Comparison of ENCODE assay signal across 11 cellular contexts in the genomic region with DNA sequence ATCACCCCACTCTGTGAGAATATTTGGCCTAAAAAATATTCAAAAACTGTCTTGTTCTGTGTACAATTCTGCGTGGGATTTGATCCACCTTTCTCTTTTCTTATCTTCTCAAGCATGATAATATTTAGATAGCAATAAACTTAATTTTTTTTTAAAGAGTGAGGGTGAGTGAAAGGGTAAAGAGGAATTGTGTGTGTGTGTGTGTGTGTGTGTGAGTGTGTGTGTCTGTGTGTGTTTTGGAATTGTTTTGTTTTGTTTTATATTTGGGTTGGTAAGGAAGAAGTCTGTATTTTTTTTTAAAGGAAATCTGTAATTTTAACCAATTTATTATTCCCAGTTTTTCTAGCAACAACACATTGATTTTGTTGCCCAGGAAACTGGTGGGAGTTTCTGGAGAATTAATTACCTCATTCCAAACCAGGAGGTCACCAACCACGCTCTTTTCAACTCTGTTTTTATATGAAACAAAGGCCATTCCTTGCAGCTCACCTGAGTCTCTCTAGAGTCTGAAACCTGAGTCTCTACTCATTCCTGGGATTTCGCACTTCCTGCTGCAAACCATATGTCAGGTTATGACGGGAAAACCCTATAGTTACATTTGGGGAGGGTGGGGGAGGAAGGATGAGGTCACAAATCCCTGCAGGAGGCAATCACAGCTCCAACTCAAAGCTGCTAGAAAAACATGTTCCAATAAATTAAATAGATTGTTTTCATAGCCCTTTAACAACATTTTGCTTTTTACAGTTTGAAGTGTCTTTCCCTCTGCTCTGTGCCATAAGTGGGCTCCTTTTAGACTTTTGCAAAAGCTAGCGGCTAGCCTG. TPM values are rescaled to one million over a fixed set of nuclear protein-coding genes. Genes with fewer than 3 reads are reported as not detected.
DNase-seq lines count a peak whose midpoint lies in the region; TF ChIP-seq lines count a peak whose summit lies in the region.
"Had no signal": no experiment of that assay in that cellular context is flagged by ENCODE, and none has a peak within 500 bp of the region (broad histone marks: within the 10 kb centered on the region; RNA-seq: fewer than 3 reads in every experiment).

No MANE protein-coding gene starts in this region.

- H3K4me3 ChIP-seq in WERI-Rb-1 (ENCODE audit: low read depth, low read length): no peak overlapping the region
- H3K4me3 ChIP-seq in fibroblast of pulmonary artery (replicated peaks; ENCODE audit: low read depth, low read length): no peak overlapping the region
- no peak overlapping the region for H3K4me3 ChIP-seq in suprapubic skin
- H3K4me3 ChIP-seq: MG63 had no signal

- H3K9me3 ChIP-seq in WERI-Rb-1 (ENCODE audit: severe bottlenecking) (no peaks in the 10 kb centered on the region), suprapubic skin (no peaks in the 10 kb centered on the region)
- H3K9me3 ChIP-seq: MG63 had no signal

- no peaks in the 10 kb centered on the region for H3K36me3 ChIP-seq in WERI-Rb-1
- H3K36me3 ChIP-seq in suprapubic skin: no peaks in the 10 kb centered on the region
- H3K36me3 ChIP-seq: MG63 had no signal

- TF ChIP-seq EP300 in suprapubic skin (IDR thresholded peaks at IDR 0.05): no peak

- H3K27ac ChIP-seq in WERI-Rb-1 (peak overlapping the region; percentile 66), suprapubic skin (peak overlapping the region; percentile 10)

- TF ChIP-seq CTCF in WERI-Rb-1 (IDR thresholded peaks at IDR 0.05; ENCODE audit: low read depth, low read length) (no peak), fibroblast of pulmonary artery (IDR thresholded peaks at IDR 0.05; ENCODE audit: low read length, missing control alignments) (no peak), suprapubic skin (IDR thresholded peaks at IDR 0.05) (no peak)

- DNase-seq in HT1080 (ENCODE audit: low read depth) (peak; percentile 34), WERI-Rb-1 (peak; percentile 40), fibroblast of pulmonary artery (ENCODE audit: low read depth) (peak; percentile 63), suprapubic skin (ENCODE audit: low spot score in 2 of 2) (no peak), putamen (ENCODE audit: low spot score) (no peak), hepatic stellate cell (ENCODE audit: low spot score) (no peak), globus pallidus (ENCODE audit: low spot score) (no peak)
- DNase-seq: activated CD4-positive, alpha-beta T cell treated with anti-CD3 and anti-CD28 coated beads for 4 hours; activated naive CD8-positive, alpha-beta T cell treated with anti-CD3 and anti-CD28 coated beads, Interleukin-2, amount 50 U/mL, for 24 hours; MG63; occipital lobe had no signal

- TF ChIP-seq POLR2A in suprapubic skin (IDR thresholded peaks at IDR 0.05): no peak

- H3K4me1 ChIP-seq in suprapubic skin: peaks cover 24% of the 10 kb centered on the region

- no peaks in the 10 kb centered on the region for H3K27me3 ChIP-seq in WERI-Rb-1 (ENCODE audit: insufficient read depth, low read depth, severe bottlenecking)
- H3K27me3 ChIP-seq in suprapubic skin: no peaks in the 10 kb centered on the region
- H3K27me3 ChIP-seq: MG63 had no signal

- WGBS in suprapubic skin: 66% methylated on average over 5 of the region's 5 CpGs

RNA-seq across cellular contexts. Expression of a gene that starts 38.1 kb away (rescaled TPM):
- 81.3 and 88.8 TPM in 2 replicates for total RNA-seq in HT1080 (2014; rRNA removed; shearing (Covaris generic))
- 72.6 and 79.4 TPM in 2 replicates for polyA plus RNA-seq in HT1080 (2015; cell fraction: cytosol; rRNA removed)
- 118 and 122 TPM in 2 replicates for polyA plus RNA-seq in HT1080 (2015; cell fraction: nucleus; rRNA removed)
- total RNA-seq in suprapubic skin: 100 to 1,000 TPM in 3 of 4 donors, 10 to 100 TPM in 1; 77.1 to 239 (median 109) TPM

RNA-seq across cellular contexts. Expression of a gene that starts 46.4 kb away (rescaled TPM):
- 22.5 and 25.8 TPM in 2 replicates for total RNA-seq in HT1080 (2014; rRNA removed; shearing (Covaris generic))
- polyA plus RNA-seq in HT1080 (2015; cell fraction: cytosol; rRNA removed): 13.5 and 17.0 TPM in 2 replicates
- 52.7 and 167 TPM in 2 replicates for polyA plus RNA-seq in HT1080 (2015; cell fraction: nucleus; rRNA removed)
- total RNA-seq in suprapubic skin: 100 to 1,000 TPM in 3 of 4 donors, 10 to 100 TPM in 1; 72.6 to 335 (median 279) TPM

Comparison
In these comparisons a context has a peak if more than half of its experiments do, and no peak if none do; other contexts are left out.
1. DNase-seq: peak in HT1080 (single experiment), WERI-Rb-1 (single experiment) and fibroblast of pulmonary artery (single experiment); none in suprapubic skin (0 of 2), putamen (single experiment), hepatic stellate cell (single experiment) and globus pallidus (single experiment).